In genomic region chr19:43598445-43599240, GRCh38 we compare ENCODE assay signal across 1 cellular context.
TF ChIP-seq lines count a peak whose summit lies in the region.

No MANE protein-coding gene starts in this region.

TF ChIP-seq in HepG2, 621 proteins besides CTCF, POLR2A, EP300 and RAD21:
- TF ChIP-seq MBD4 (IDR thresholded peaks at IDR 0.05; ENCODE audit: borderline replicate concordance, low read length) (no peak), BRF2 (CRISPR knock-in tag; IDR thresholded peaks at IDR 0.05) (no peak), TEAD3 (CRISPR knock-in tag; optimal IDR thresholded peaks at IDR 0.05; ENCODE audit: borderline replicate concordance) (no peak), SNRNP70 (IDR thresholded peaks at IDR 0.05; ENCODE audit: low read depth, low read length) (no peak), AGO2 (optimal IDR thresholded peaks at IDR 0.05; ENCODE audit: low read depth, low read length) (peak; percentile 38), SMARCC2 (IDR thresholded peaks at IDR 0.05) (no peak), KDM3A (CRISPR knock-in tag; IDR thresholded peaks at IDR 0.05; ENCODE audit: low read depth) (no peak), ZXDC (CRISPR knock-in tag; IDR thresholded peaks at IDR 0.05) (no peak), ZNF629 (CRISPR knock-in tag; conservative IDR thresholded peaks at IDR 0.05) (peak; percentile 81), SKIL (CRISPR knock-in tag; IDR thresholded peaks at IDR 0.05; ENCODE audit: borderline replicate concordance) (no peak), ZFP41 (CRISPR knock-in tag; IDR thresholded peaks at IDR 0.05; ENCODE audit: borderline replicate concordance) (no peak)
